Comparison of ENCODE assay signal across 1 cellular context in the genomic region with DNA sequence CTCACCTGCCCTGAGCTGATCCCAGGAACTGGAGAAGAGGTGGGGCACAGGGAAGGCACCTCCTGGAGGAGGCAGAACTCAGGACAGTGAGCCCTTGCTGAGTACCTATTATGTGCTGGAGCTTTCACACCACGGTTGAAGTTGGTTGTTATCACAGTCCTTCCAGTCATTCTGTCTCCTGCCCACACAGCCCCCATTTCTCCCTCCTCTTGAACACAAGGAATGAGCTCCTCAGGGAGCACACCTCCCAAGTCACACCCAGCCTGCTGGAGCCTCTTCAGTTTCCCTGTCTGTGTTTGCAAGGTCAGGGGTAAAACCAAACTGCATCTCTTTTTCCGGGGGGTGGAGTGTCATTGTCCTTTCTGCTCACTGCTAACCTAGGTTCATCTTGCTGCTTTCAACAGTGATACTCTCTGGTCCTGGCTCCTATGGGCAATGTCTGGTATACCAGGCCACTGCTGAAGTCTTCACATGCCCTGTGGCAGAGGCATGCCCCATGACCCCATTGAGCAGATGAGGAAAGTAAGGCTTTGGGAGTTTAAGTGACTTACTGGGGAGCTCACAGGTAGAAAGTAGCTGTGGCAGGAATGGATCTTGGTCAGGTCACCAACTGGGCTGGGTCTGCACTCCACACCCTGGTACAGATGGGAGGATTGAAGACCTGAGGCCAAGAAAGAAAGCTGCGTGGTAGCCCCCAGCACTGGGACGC.
TF ChIP-seq lines count a peak whose summit lies in the region.

No MANE protein-coding gene starts in this region.

TF ChIP-seq in H1, 55 proteins besides CTCF, POLR2A, EP300 and RAD21:
- TF ChIP-seq RNF2 (IDR thresholded peaks at IDR 0.05; ENCODE audit: borderline replicate concordance, low read depth, low read length, missing control alignments, poor library complexity, severe bottlenecking) (no peak), HDAC2 (IDR thresholded peaks at IDR 0.05; ENCODE audit: borderline replicate concordance in 1 of 2, low read depth in 2 of 2, low read length in 2 of 2) (no peak), MAFK (IDR thresholded peaks at IDR 0.05; ENCODE audit: low read depth, low read length) (no peak), SAP30 (IDR thresholded peaks at IDR 0.05; ENCODE audit: insufficient read depth, insufficient replicate concordance, low read length) (no peak), RBBP5 (IDR thresholded peaks at IDR 0.05; ENCODE audit: borderline replicate concordance, low read depth, low read length) (no peak), TAF1 (IDR thresholded peaks at IDR 0.05; ENCODE audit: low read depth, low read length) (no peak), EZH2 (IDR thresholded peaks at IDR 0.05; ENCODE audit: low read depth, low read length, severe bottlenecking) (no peak), SIX5 (IDR thresholded peaks at IDR 0.05; ENCODE audit: low read depth, low read length) (no peak), CBX5 (IDR thresholded peaks at IDR 0.05; ENCODE audit: low read depth, low read length) (no peak), SP2 (IDR thresholded peaks at IDR 0.05; ENCODE audit: low read length) (no peak)
